Comparison of ENCODE assay signal across 9 cellular contexts in the genomic region with DNA sequence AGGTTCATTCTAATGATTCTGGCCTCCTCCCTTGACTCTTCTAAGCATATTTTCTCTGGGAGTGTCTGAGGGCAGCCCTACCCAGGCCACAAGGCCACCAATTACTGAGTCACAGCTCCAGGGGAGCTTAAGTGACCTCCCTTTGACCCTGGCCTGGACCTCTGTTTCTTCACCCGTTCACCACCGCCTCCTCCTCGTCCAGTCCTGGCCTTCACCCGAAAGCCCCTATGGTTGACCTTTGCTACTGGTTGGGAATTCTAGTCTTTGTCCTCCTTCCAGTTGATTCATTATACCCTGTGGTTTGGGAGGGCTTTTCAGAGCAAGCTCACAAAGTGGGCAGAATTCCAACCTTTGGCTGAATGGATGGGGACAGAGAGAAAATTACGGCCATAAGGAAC.
DNase-seq lines count a peak whose midpoint lies in the region; ATAC-seq and TF ChIP-seq lines count a peak whose summit lies in the region.
"Had no signal": no experiment of that assay in that cellular context is flagged by ENCODE, and none has a peak within 500 bp of the region (broad histone marks: within the 10 kb centered on the region; RNA-seq: fewer than 3 reads in every experiment).

No MANE protein-coding gene starts in this region.

- no peak for TF ChIP-seq EP300 in suprapubic skin (IDR thresholded peaks at IDR 0.05)

- H3K4me3 Mint-ChIP-seq in T-helper 17 cell: no peak overlapping the region
- H3K4me3 Mint-ChIP-seq: dendritic cell treated with granulocyte-macrophage colony-stimulating factor and Interleukin-4, amounts not matched to agents 40 ng/mL and 50 ng/mL, for 4 days had no signal

- 66% methylated on average over 5 of the region's 5 CpGs for WGBS in suprapubic skin

- H3K27ac ChIP-seq in ascending aorta (peak overlapping the region; percentile 78 to 88), suprapubic skin (peak overlapping the region; percentile 56)

- ATAC-seq in T-helper 17 cell: no peak

- H3K27me3 Mint-ChIP-seq in T-helper 17 cell: peaks cover 69% of the 10 kb centered on the region

- no peak for TF ChIP-seq POLR2A in suprapubic skin (IDR thresholded peaks at IDR 0.05)

- intact Hi-C loops in ascending aorta (cut with DNase I): loop anchor here (5.0 to 10.0 kb wide), 2 partner anchors 68 to 1500 kb away; no protein-coding TSS in a partner anchor

- peaks cover 12 to 29% of the 10 kb centered on the region in 2 donors for H3K4me1 ChIP-seq in ascending aorta
- H3K4me1 ChIP-seq in suprapubic skin: peaks cover 12% of the 10 kb centered on the region

- no peaks in the 10 kb centered on the region for H3K36me3 Mint-ChIP-seq in T-helper 17 cell (ENCODE audit: low read depth)

- TF ChIP-seq CTCF in ascending aorta (IDR thresholded peaks at IDR 0.05) (no peak), suprapubic skin (IDR thresholded peaks at IDR 0.05) (no peak)

- H3K27ac Mint-ChIP-seq in T-helper 17 cell: no peak overlapping the region
- H3K27ac Mint-ChIP-seq: dendritic cell treated with granulocyte-macrophage colony-stimulating factor and Interleukin-4, amounts not matched to agents 40 ng/mL and 50 ng/mL, for 4 days had no signal

- H3K9me3 ChIP-seq in ascending aorta (no peaks in the 10 kb centered on the region), suprapubic skin (no peaks in the 10 kb centered on the region), T-helper 17 cell (ENCODE audit: control insufficient read depth, low read length, poor library complexity, severe bottlenecking) (no peaks in the 10 kb centered on the region)

- no peaks in the 10 kb centered on the region for H3K4me1 Mint-ChIP-seq in T-helper 17 cell

- H3K36me3 ChIP-seq in ascending aorta (no peaks in the 10 kb centered on the region), suprapubic skin (no peaks in the 10 kb centered on the region)

- H3K4me3 ChIP-seq in ascending aorta: no peak overlapping the region
- no peak overlapping the region for H3K4me3 ChIP-seq in suprapubic skin

- H3K27me3 ChIP-seq in ascending aorta: no peaks in the 10 kb centered on the region
- no peaks in the 10 kb centered on the region for H3K27me3 ChIP-seq in suprapubic skin

- peak; percentile 61 for DNase-seq in HK-2 (ENCODE audit: unreplicated experiment)
- DNase-seq in ascending aorta (ENCODE audit: low spot score in 2 of 2): no peak
- DNase-seq in kidney glomerular epithelial cell (lab: John Stamatoyannopoulos, UW): peak; percentile 55
- DNase-seq in suprapubic skin (ENCODE audit: low spot score in 2 of 2): no peak
- no peak for DNase-seq in G401 (ENCODE audit: low spot score)
- DNase-seq in T-helper 17 cell: no peak
- DNase-seq in NOMO-1 treated with DMSO at 0.1 percent for 48 hours (lab: John Stamatoyannopoulos, UW; ENCODE audit: unreplicated experiment): no peak
- no peak for DNase-seq in NCI-H2029 treated with DMSO at 0.1 percent for 48 hours (lab: John Stamatoyannopoulos, UW)

- in situ Hi-C loops in G401 (cut with HindIII; ENCODE audit: low sequenced_read_pairs): no loop called here

Comparison
In these comparisons a context has a peak if more than half of its experiments do, and no peak if none do; other contexts are left out.
1. DNase-seq: peak in HK-2 (single experiment) and kidney glomerular epithelial cell (single experiment); none in ascending aorta (0 of 2), suprapubic skin (0 of 2), G401 (single experiment), T-helper 17 cell (0 of 3), NOMO-1 treated with DMSO at 0.1 percent for 48 hours (single experiment) and NCI-H2029 treated with DMSO at 0.1 percent for 48 hours (single experiment).